Comparison of ENCODE assay signal across 9 cellular contexts in genomic region chr6:37131104-37131959, GRCh38. TPM values are rescaled to one million over a fixed set of nuclear protein-coding genes. Genes with fewer than 3 reads are reported as not detected.
DNase-seq lines count a peak whose midpoint lies in the region; ATAC-seq, FAIRE-seq and TF ChIP-seq lines count a peak whose summit lies in the region.
"Had no signal": no experiment of that assay in that cellular context is flagged by ENCODE, and none has a peak within 500 bp of the region (broad histone marks: within the 10 kb centered on the region; RNA-seq: fewer than 3 reads in every experiment).

No MANE protein-coding gene starts in this region.

- H3K9ac ChIP-seq in iPS-15b (ENCODE audit: low read depth, low read length), result peak overlapping the region; percentile 38
- H3K9ac ChIP-seq: parathyroid adenoma had no signal

- 25 to 48% (median 41%) methylated on average over 14 to 15 of the region's 15 CpGs for WGBS in small intestine, 3 donors

- H3K4me1 ChIP-seq in iPS-15b (ENCODE audit: control insufficient read depth, insufficient read depth, low read length) (peaks cover 33% of the 10 kb centered on the region), small intestine (ENCODE audit: control insufficient read depth in 2 of 2, insufficient read depth in 1 of 2, low read depth in 1 of 2, low read length in 1 of 2) (peaks cover 12 to 17% of the 10 kb centered on the region in 2 donors)
- H3K4me1 ChIP-seq: parathyroid adenoma had no signal

- FAIRE-seq in small intestine (lab: Jason Lieb, UNC) (no peak), D721Med (lab: Jason Lieb, UNC) (no peak)

- no peak for ATAC-seq in HG02571 (IDR thresholded peaks at IDR 0.05; ENCODE audit: unreplicated experiment)

- TF ChIP-seq CTCF in WERI-Rb-1 (IDR thresholded peaks at IDR 0.05; ENCODE audit: low read depth, low read length), result no peak
- no peak for TF ChIP-seq CTCF in GM13977 (IDR thresholded peaks at IDR 0.05; ENCODE audit: extremely low read depth, insufficient read depth, missing control alignments)
- TF ChIP-seq CTCF in D721Med (IDR thresholded peaks at IDR 0.05; ENCODE audit: insufficient read depth, missing control alignments), result no peak
- TF ChIP-seq CTCF in GM10266 (IDR thresholded peaks at IDR 0.05; ENCODE audit: control insufficient read depth, insufficient read depth, low read depth, missing control alignments), result no peak

- in situ Hi-C loops in GM13977 (cut with MboI; ENCODE audit: low pct_unique_long_range_greater_than_20kb, low sequenced_read_pairs, unreplicated experiment), result no loop called here

- H3K27ac ChIP-seq in WERI-Rb-1 (peak overlapping the region; percentile 9), small intestine (ENCODE audit: low read depth in 1 of 2, low read length in 1 of 2) (peak overlapping the region; percentile 67 to 70)
- H3K27ac ChIP-seq: parathyroid adenoma had no signal

- H3K9me3 ChIP-seq in WERI-Rb-1 (ENCODE audit: severe bottlenecking) (no peaks in the 10 kb centered on the region), iPS-15b (ENCODE audit: control insufficient read depth, insufficient read depth, low read length) (no peaks in the 10 kb centered on the region), small intestine (ENCODE audit: control insufficient read depth, low read depth) (no peaks in the 10 kb centered on the region)

- H3K36me3 ChIP-seq in WERI-Rb-1 (no peaks in the 10 kb centered on the region), iPS-15b (ENCODE audit: control insufficient read depth, insufficient read depth, low read length) (peaks cover 4% of the 10 kb centered on the region), small intestine (ENCODE audit: control insufficient read depth in 2 of 2, insufficient read depth in 2 of 2, low read length in 2 of 2) (no peaks in the 10 kb centered on the region)

- DNase-seq in LHCN-M2 (ENCODE audit: low read depth), result peak; percentile 80
- peak; percentile 97 for DNase-seq in WERI-Rb-1
- DNase-seq in small intestine, result peak; percentile 55
- DNase-seq in GM13977 (ENCODE audit: low spot score), result no peak
- DNase-seq in D721Med (ENCODE audit: insufficient read length, low spot score), result no peak
- DNase-seq in GM10266 (ENCODE audit: extremely low spot score), result no peak

- no peaks in the 10 kb centered on the region for H3K27me3 ChIP-seq in WERI-Rb-1 (ENCODE audit: insufficient read depth, low read depth, severe bottlenecking)
- H3K27me3 ChIP-seq in iPS-15b (ENCODE audit: control insufficient read depth, insufficient read depth, low read length), result no peaks in the 10 kb centered on the region
- no peaks in the 10 kb centered on the region for H3K27me3 ChIP-seq in small intestine (ENCODE audit: control insufficient read depth in 2 of 2, insufficient read depth in 2 of 2, low read length in 2 of 2)

- H3K4me3 ChIP-seq in WERI-Rb-1 (ENCODE audit: low read depth, low read length), result peak overlapping the region; percentile 15
- no peak overlapping the region for H3K4me3 ChIP-seq in iPS-15b (ENCODE audit: low read depth, low read length)
- H3K4me3 ChIP-seq in small intestine (ENCODE audit: low read depth in 1 of 2, low read length in 2 of 2), result no peak overlapping the region

RNA-seq across cellular contexts. Expression of gene PIM1, which starts 38.6 kb away (rescaled TPM):
- 1.9 and 2.2 TPM in 2 replicates for total RNA-seq in LHCN-M2 (2014; rRNA removed)
- polyA plus RNA-seq in LHCN-M2 (2012), result 4.0 TPM
- 100 to 1,000 TPM in 1 of 3 donors, 10 to 100 TPM in 2; 26.0 to 118 (median 62.8) TPM for polyA plus RNA-seq in small intestine

Comparison
In these comparisons a context has a peak if more than half of its experiments do, and no peak if none do; other contexts are left out.
1. DNase-seq: peak in LHCN-M2 (single experiment), WERI-Rb-1 (single experiment) and small intestine (single experiment); none in GM13977 (single experiment), D721Med (single experiment) and GM10266 (single experiment).